ENCODE assay signal across 20 cellular contexts in the genomic region with DNA sequence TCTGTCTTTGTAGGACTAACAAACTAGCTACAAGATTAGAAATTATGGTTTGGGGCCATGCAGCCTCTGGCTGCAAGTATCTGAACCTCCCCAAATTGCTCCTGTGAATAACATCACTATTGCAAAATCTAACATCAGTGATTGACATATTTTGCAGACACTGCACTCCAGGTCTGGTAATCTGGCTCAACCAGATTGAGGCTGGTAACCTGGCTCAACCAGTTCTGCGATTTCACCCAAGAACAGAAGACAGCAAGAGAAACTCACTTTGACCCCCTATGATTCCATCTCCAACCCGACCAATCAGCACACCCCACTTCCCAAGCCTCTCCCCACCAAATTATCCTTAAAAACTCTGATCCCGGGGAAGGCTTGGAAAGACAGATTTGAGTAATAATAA. TPM values are rescaled to one million over a fixed set of nuclear protein-coding genes. Genes with fewer than 3 reads are reported as not detected.
DNase-seq lines count a peak whose midpoint lies in the region; ATAC-seq, FAIRE-seq and TF ChIP-seq lines count a peak whose summit lies in the region.
"Had no signal": no experiment of that assay in that cellular context is flagged by ENCODE, and none has a peak within 500 bp of the region (broad histone marks: within the 10 kb centered on the region; RNA-seq: fewer than 3 reads in every experiment).

No MANE protein-coding gene starts in this region.

- POLR2A ChIA-PET in HepG2 (lab: Yijun Ruan, JAX) = no interaction called here

- H3K27ac Mint-ChIP-seq in astrocyte (ENCODE audit: unreplicated experiment) = no peak overlapping the region
- H3K27ac Mint-ChIP-seq: H9 had no signal

- ATAC-seq in GM18861 (IDR thresholded peaks at IDR 0.05; ENCODE audit: unreplicated experiment) = no peak
- no peak for ATAC-seq in HepG2

- DNase-seq in HT-29 (ENCODE audit: low spot score) (peak; percentile 14), astrocyte (ENCODE audit: low read depth) (no peak), islet precursor cell (peak; percentile 47), ureter (ENCODE audit: low spot score) (peak; percentile 47), MG63 (no peak), HepG2 (ENCODE audit: low spot score) (no peak)
- no peak for DNase-seq in stimulated activated CD4-positive, alpha-beta T cell treated with anti-CD3 and anti-CD28 coated beads, Interleukin-2, amount 100 ng/mL, for 24 hours
- DNase-seq: ACHN; BE2C; C1 segment of cervical spinal cord; CD4-positive, CD25-positive, alpha-beta regulatory T cell; CD8-positive, alpha-beta memory T cell; COR-L47; DMS153; DMS79; GF-D8; H9 had no signal

- no peaks in the 10 kb centered on the region for H3K27me3 ChIP-seq in astrocyte (ENCODE audit: insufficient read depth, low read length)
- H3K27me3 ChIP-seq in MG63 = no peaks in the 10 kb centered on the region
- H3K27me3 ChIP-seq in HepG2 (ENCODE audit: control insufficient read depth in 1 of 2, insufficient read depth in 2 of 2, low read length in 2 of 2) = no peaks in the 10 kb centered on the region
- H3K27me3 ChIP-seq: BE2C had no signal

- H3K9ac ChIP-seq in astrocyte (ENCODE audit: low read length) (no peak overlapping the region), HepG2 (ENCODE audit: insufficient read depth, low read depth, low read length) (no peak overlapping the region)

- H4K20me1 ChIP-seq in astrocyte (ENCODE audit: insufficient read depth, low read length) (no peaks in the 10 kb centered on the region), HepG2 (ENCODE audit: insufficient read depth, low read length) (no peaks in the 10 kb centered on the region)

- no peak for TF ChIP-seq CTCF in astrocyte (IDR thresholded peaks at IDR 0.05; ENCODE audit: insufficient read depth, low read depth, low read length)
- no peak for TF ChIP-seq CTCF in HepG2 (CRISPR knock-in tag; IDR thresholded peaks at IDR 0.05)

- no peak overlapping the region for H3K4me3 Mint-ChIP-seq in astrocyte (ENCODE audit: unreplicated experiment)
- H3K4me3 Mint-ChIP-seq: CD4-positive, CD25-positive, alpha-beta regulatory T cell; CD8-positive, alpha-beta memory T cell; H9 had no signal

- no peaks in the 10 kb centered on the region for H3K36me3 Mint-ChIP-seq in astrocyte (ENCODE audit: low read depth, unreplicated experiment)

- no peak for TF ChIP-seq POLR2A in HepG2 (IDR thresholded peaks at IDR 0.05; ENCODE audit: insufficient read depth in 1 of 2, low read depth in 2 of 2, low read length in 2 of 2)

- no peaks in the 10 kb centered on the region for H3K4me1 ChIP-seq in astrocyte (ENCODE audit: insufficient read depth, low read length)
- H3K4me1 ChIP-seq in HepG2 (ENCODE audit: insufficient read depth, low read length) = no peaks in the 10 kb centered on the region
- H3K4me1 ChIP-seq: BE2C had no signal

- no peak for TF ChIP-seq RAD21 in HepG2 (CRISPR knock-in tag; IDR thresholded peaks at IDR 0.05)

- FAIRE-seq in astrocyte (lab: Jason Lieb, UNC) (peak; percentile 29), HepG2 (lab: Jason Lieb, UNC) (no peak)
- FAIRE-seq: A204.1, H1 had no signal

- TF ChIP-seq EP300 in HepG2 (IDR thresholded peaks at IDR 0.05; ENCODE audit: low read depth in 2 of 2, low read length in 2 of 2) = no peak
- TF ChIP-seq EP300 in HepG2 (CRISPR knock-in tag; IDR thresholded peaks at IDR 0.05; ENCODE audit: borderline replicate concordance) = no peak

- no peaks in the 10 kb centered on the region for H3K79me2 ChIP-seq in astrocyte (ENCODE audit: insufficient read depth, low read length)
- H3K79me2 ChIP-seq in HepG2 (ENCODE audit: insufficient read depth, low read length) = no peaks in the 10 kb centered on the region

- no TSS peak for BruUV-seq in HepG2 (replicated peaks; lab: Mats Ljungman, UMichigan)

- no peak overlapping the region for H3K27ac ChIP-seq in astrocyte (ENCODE audit: low read depth, low read length)
- H3K27ac ChIP-seq in HepG2 (ENCODE audit: extremely low read length, insufficient read depth, low read length) = no peak overlapping the region

- WGBS in HepG2 (ENCODE audit: low lambda C conversion rate) = 100% methylated on average over 2 of the region's 3 CpGs

- H3K9me3 ChIP-seq in astrocyte (ENCODE audit: insufficient read depth, low read depth, low read length) (no peaks in the 10 kb centered on the region), MG63 (no peaks in the 10 kb centered on the region), HepG2 (ENCODE audit: low read length) (no peaks in the 10 kb centered on the region)
- H3K9me3 ChIP-seq: BE2C had no signal

- H3K4me1 Mint-ChIP-seq in astrocyte (ENCODE audit: low read depth, unreplicated experiment) = no peaks in the 10 kb centered on the region
- H3K4me1 Mint-ChIP-seq: CD4-positive, CD25-positive, alpha-beta regulatory T cell; H9 had no signal

- CTCF ChIA-PET in HepG2 (lab: Yijun Ruan, JAX; ENCODE audit: low intra/inter-chr PET ratio, low total read pairs) = no interaction called here

- intact Hi-C loops in HepG2 (cut with micrococcal nuclease; ENCODE audit: unreplicated experiment) = no loop called here

- H3K4me2 ChIP-seq in astrocyte (ENCODE audit: low read length) (no peak overlapping the region), HepG2 (ENCODE audit: low read depth, low read length) (no peak overlapping the region)

- H3K9me3 Mint-ChIP-seq in astrocyte (ENCODE audit: unreplicated experiment) = no peaks in the 10 kb centered on the region
- H3K9me3 Mint-ChIP-seq: CD8-positive, alpha-beta memory T cell had no signal

- H2AFZ ChIP-seq in astrocyte (ENCODE audit: low read depth, low read length) = no peak overlapping the region
- no peak overlapping the region for H2AFZ ChIP-seq in HepG2 (ENCODE audit: low read length)

- no peaks in the 10 kb centered on the region for H3K27me3 Mint-ChIP-seq in astrocyte (ENCODE audit: low read depth, unreplicated experiment)
- H3K27me3 Mint-ChIP-seq: CD4-positive, CD25-positive, alpha-beta regulatory T cell had no signal

- H3K4me3 ChIP-seq in astrocyte (ENCODE audit: insufficient read depth, low read depth, low read length) = no peak overlapping the region
- no peak overlapping the region for H3K4me3 ChIP-seq in MG63
- no peak overlapping the region for H3K4me3 ChIP-seq in HepG2 (replicated peaks in 1 of 3; ENCODE audit: insufficient read depth in 1 of 3, low read depth in 2 of 3, low read length in 3 of 3)

- in situ Hi-C loops in HepG2 (cut with HindIII; ENCODE audit: extremely low pct_ligation_motif_present, low pct_unique_long_range_greater_than_20kb) = no loop called here

- H3K36me3 ChIP-seq in astrocyte (ENCODE audit: insufficient read depth, low read length) (no peaks in the 10 kb centered on the region), MG63 (no peaks in the 10 kb centered on the region; the same call in 1 of the 2 replicates), HepG2 (replicated peaks in 1 of 2; ENCODE audit: control insufficient read depth in 1 of 2, insufficient read depth in 2 of 2, low read length in 2 of 2) (peaks cover 5 to 8% of the 10 kb centered on the region in 2 experiments; a peak in 2 of 5 replicates)

TF ChIP-seq in HepG2, 621 proteins besides CTCF, POLR2A, EP300 and RAD21:
- TF ChIP-seq, protein P1, sequence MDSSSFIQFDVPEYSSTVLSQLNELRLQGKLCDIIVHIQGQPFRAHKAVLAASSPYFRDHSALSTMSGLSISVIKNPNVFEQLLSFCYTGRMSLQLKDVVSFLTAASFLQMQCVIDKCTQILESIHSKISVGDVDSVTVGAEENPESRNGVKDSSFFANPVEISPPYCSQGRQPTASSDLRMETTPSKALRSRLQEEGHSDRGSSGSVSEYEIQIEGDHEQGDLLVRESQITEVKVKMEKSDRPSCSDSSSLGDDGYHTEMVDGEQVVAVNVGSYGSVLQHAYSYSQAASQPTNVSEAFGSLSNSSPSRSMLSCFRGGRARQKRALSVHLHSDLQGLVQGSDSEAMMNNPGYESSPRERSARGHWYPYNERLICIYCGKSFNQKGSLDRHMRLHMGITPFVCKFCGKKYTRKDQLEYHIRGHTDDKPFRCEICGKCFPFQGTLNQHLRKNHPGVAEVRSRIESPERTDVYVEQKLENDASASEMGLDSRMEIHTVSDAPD (CRISPR knock-in tag; IDR thresholded peaks at IDR 0.05) = no peak
- no peak for TF ChIP-seq AKAP8 (CRISPR knock-in tag; IDR thresholded peaks at IDR 0.05)
- TF ChIP-seq HNRNPUL1 (IDR thresholded peaks at IDR 0.05; ENCODE audit: low read depth, low read length) = no peak
- no peak for TF ChIP-seq SIN3B (IDR thresholded peaks at IDR 0.05; ENCODE audit: low read length)
- no peak for TF ChIP-seq HOXA3 (CRISPR knock-in tag; IDR thresholded peaks at IDR 0.05)

RNA-seq across cellular contexts. Expression of a gene that starts 20.9 kb away (rescaled TPM):
- total RNA-seq in HT-29 (2014; rRNA removed; shearing (Covaris generic)) = 19.2 and 19.4 TPM in 2 replicates
- total RNA-seq in astrocyte (9.7 and 11.6 TPM in 2 replicates), ureter (23.8 TPM), HepG2 (2016; rRNA removed; fragmentation: Illumina TruSeq; extraction: Trizol) (5.2 and 8.4 TPM in 2 replicates)
- total RNA-seq in MG63 (2014; rRNA removed; shearing (Covaris generic); ENCODE audit: low replicate concordance) = 2.8 and 4.2 TPM in 2 replicates
- total RNA-seq in HepG2 (2016; cell fraction: cytosol; rRNA removed; fragmentation: Illumina TruSeq; extraction: Trizol; ENCODE audit: low read depth) = 1.9 and 3.2 TPM in 2 replicates
- total RNA-seq in HepG2 (2016; cell fraction: insoluble cytoplasmic fraction; rRNA removed; fragmentation: Illumina TruSeq; extraction: Trizol) = 5.2 and 9.7 TPM in 2 replicates
- 4.0 and 4.3 TPM in 2 replicates for total RNA-seq in HepG2 (2016; cell fraction: membrane; rRNA removed; fragmentation: Illumina TruSeq; extraction: Trizol)
- 21.3 and 21.8 TPM in 2 replicates for total RNA-seq in HepG2 (2016; cell fraction: nucleus; rRNA removed; fragmentation: Illumina TruSeq; extraction: Trizol)
- polyA plus RNA-seq in HepG2 (2011; rRNA removed) = 8.8 TPM in 2 replicates
- polyA plus RNA-seq in HepG2 (2011; cell fraction: cytosol; rRNA removed) = 3.2 and 3.5 TPM in 2 replicates
- polyA plus RNA-seq in HepG2 (2011; cell fraction: nucleus; rRNA removed) = 33.1 and 35.0 TPM in 2 replicates
- 6.3 and 6.6 TPM in 2 replicates for polyA plus RNA-seq in HepG2 (2012)
- 1.5 and 2.0 TPM in 2 replicates for polyA plus RNA-seq in HepG2 (2016; cell fraction: cytosol; fragmentation: Illumina TruSeq; extraction: Trizol; ENCODE audit: low read depth)
- polyA plus RNA-seq in HepG2 (2016; cell fraction: insoluble cytoplasmic fraction; fragmentation: Illumina TruSeq; extraction: Trizol; ENCODE audit: low read depth) = 5.2 TPM in 2 replicates
- polyA plus RNA-seq in HepG2 (2016; cell fraction: membrane; fragmentation: Illumina TruSeq; extraction: Trizol; ENCODE audit: low read depth) = 4.0 and 4.6 TPM in 2 replicates
- 27.1 and 27.9 TPM in 2 replicates for polyA plus RNA-seq in HepG2 (2016; cell fraction: nucleus; fragmentation: Illumina TruSeq; extraction: Trizol; ENCODE audit: insufficient read depth, low read depth)
- 5.8 and 6.1 TPM in 2 replicates for polyA minus RNA-seq in HepG2 (2011; rRNA and poly(A)+ RNA removed; ENCODE audit: low replicate concordance)
- 2.0 and 3.0 TPM in 2 replicates for polyA minus RNA-seq in HepG2 (2011; cell fraction: cytosol; rRNA and poly(A)+ RNA removed)
- 41.2 and 45.1 TPM in 2 replicates for polyA minus RNA-seq in HepG2 (2011; cell fraction: nucleus; rRNA and poly(A)+ RNA removed)

Comparison
In these comparisons a context has a peak if more than half of its experiments do, and no peak if none do; other contexts are left out.
1. DNase-seq: peak in HT-29 (single experiment), islet precursor cell (single experiment) and ureter (single experiment); none in astrocyte (single experiment), MG63 (single experiment), stimulated activated CD4-positive, alpha-beta T cell treated with anti-CD3 and anti-CD28 coated beads, Interleukin-2, amount 100 ng/mL, for 24 hours (0 of 2) and HepG2 (single experiment).